Comparison of ENCODE assay signal across 9 cellular contexts in genomic region chr1:223556414-223557124, GRCh38.
A peak's percentile ranks its signal among the peaks of the same experiment; 100 is the strongest.
DNase-seq lines count a peak whose midpoint lies in the region; ATAC-seq, FAIRE-seq and TF ChIP-seq lines count a peak whose summit lies in the region.
"Had no signal": no experiment of that assay in that cellular context is flagged by ENCODE, and none has a peak within 500 bp of the region (broad histone marks: within the 10 kb centered on the region; RNA-seq: fewer than 3 reads in every experiment).

No MANE protein-coding gene starts in this region.

- H3K79me2 ChIP-seq in Loucy (ENCODE audit: insufficient read depth, low read length): no peaks in the 10 kb centered on the region

- H3K27ac Mint-ChIP-seq in HFFc6: no peak overlapping the region
- H3K27ac Mint-ChIP-seq in activated CD8-positive, alpha-beta T cell treated with anti-CD3 and anti-CD28 coated beads for 36 hours: no peak overlapping the region
- no peak overlapping the region for H3K27ac Mint-ChIP-seq in effector memory CD8-positive, alpha-beta T cell
- H3K27ac Mint-ChIP-seq: T-helper 1 cell treated with Interleukin-12 subunit alpha and Interleukin-12 subunit beta and Interleukin-4 antibody, amounts not matched to agents 30 μg/mL and 1 μg/mL, for 36 hours had no signal

- peak; percentile 33 for TF ChIP-seq CTCF in AG09319 (IDR thresholded peaks at IDR 0.05; ENCODE audit: low read depth, low read length)
- TF ChIP-seq CTCF in HFFc6 (IDR thresholded peaks at IDR 0.05): peak; percentile 76
- TF ChIP-seq CTCF in Loucy (conservative IDR thresholded peaks at IDR 0.05; ENCODE audit: low read length): peak; percentile 93
- peak; percentile 57 for TF ChIP-seq CTCF in activated CD8-positive, alpha-beta T cell treated with anti-CD3 and anti-CD28 coated beads for 36 hours (IDR thresholded peaks at IDR 0.05)

- no peaks in the 10 kb centered on the region for H3K9me2 ChIP-seq in Loucy (replicated peaks; ENCODE audit: low read depth, low read length)

- H3K9ac ChIP-seq in Loucy (ENCODE audit: low read depth, low read length, poor library complexity, severe bottlenecking): no peak overlapping the region

- H3K4me1 ChIP-seq in Loucy (ENCODE audit: insufficient read depth, low read length, poor library complexity, severe bottlenecking): no peaks in the 10 kb centered on the region

- DNase-seq in AG09319 (ENCODE audit: extremely low read depth, low read depth): no peak
- peak; percentile 46 for DNase-seq in GM12891 (ENCODE audit: insufficient read length, low spot score)
- DNase-seq in HFFc6: peak; percentile 4
- peak; percentile 75 for DNase-seq in activated CD8-positive, alpha-beta T cell treated with anti-CD3 and anti-CD28 coated beads for 36 hours
- DNase-seq in left colon: peak; percentile 32 to 74
- no peak for DNase-seq in effector memory CD8-positive, alpha-beta T cell
- DNase-seq in cardiac septum (ENCODE audit: low spot score): no peak

- no peaks in the 10 kb centered on the region for H3K9me3 ChIP-seq in Loucy (ENCODE audit: insufficient read depth, low read depth, low read length)

- no peak overlapping the region for H3K4me2 ChIP-seq in Loucy (ENCODE audit: low read depth, low read length, poor library complexity, severe bottlenecking)

- no peak overlapping the region for H3K4me3 Mint-ChIP-seq in HFFc6
- no peak overlapping the region for H3K4me3 Mint-ChIP-seq in activated CD8-positive, alpha-beta T cell treated with anti-CD3 and anti-CD28 coated beads for 36 hours
- no peak overlapping the region for H3K4me3 Mint-ChIP-seq in effector memory CD8-positive, alpha-beta T cell
- H3K4me3 Mint-ChIP-seq: T-helper 1 cell treated with Interleukin-12 subunit alpha and Interleukin-12 subunit beta and Interleukin-4 antibody, amounts not matched to agents 30 μg/mL and 1 μg/mL, for 36 hours had no signal

- no peak for TF ChIP-seq POLR2A in GM12891 (IDR thresholded peaks at IDR 0.05; ENCODE audit: low read depth, low read length)

- peak; percentile 76 for ATAC-seq in activated CD8-positive, alpha-beta T cell treated with anti-CD3 and anti-CD28 coated beads for 36 hours
- peak; percentile 95 for ATAC-seq in left colon
- ATAC-seq in effector memory CD8-positive, alpha-beta T cell (replicated peaks): no peak

- H3K36me3 Mint-ChIP-seq in HFFc6 (ENCODE audit: low read depth): no peaks in the 10 kb centered on the region
- no peaks in the 10 kb centered on the region for H3K36me3 Mint-ChIP-seq in activated CD8-positive, alpha-beta T cell treated with anti-CD3 and anti-CD28 coated beads for 36 hours (ENCODE audit: low read depth)
- no peaks in the 10 kb centered on the region for H3K36me3 Mint-ChIP-seq in effector memory CD8-positive, alpha-beta T cell (ENCODE audit: insufficient read depth)

- H3K9me3 Mint-ChIP-seq in HFFc6: no peaks in the 10 kb centered on the region
- no peaks in the 10 kb centered on the region for H3K9me3 Mint-ChIP-seq in activated CD8-positive, alpha-beta T cell treated with anti-CD3 and anti-CD28 coated beads for 36 hours
- H3K9me3 Mint-ChIP-seq in effector memory CD8-positive, alpha-beta T cell: no peaks in the 10 kb centered on the region
- H3K9me3 Mint-ChIP-seq: T-helper 1 cell treated with Interleukin-12 subunit alpha and Interleukin-12 subunit beta and Interleukin-4 antibody, amounts not matched to agents 30 μg/mL and 1 μg/mL, for 36 hours had no signal

- intact Hi-C loops in activated CD8-positive, alpha-beta T cell treated with anti-CD3 and anti-CD28 coated beads for 36 hours (cut with micrococcal nuclease): no loop called here
- intact Hi-C loops in left colon (cut with DNase I, micrococcal nuclease): no loop called here
- intact Hi-C loops in cardiac septum (cut with DNase I): no loop called here

- no peaks in the 10 kb centered on the region for H4K20me1 ChIP-seq in Loucy (ENCODE audit: insufficient read depth, low read length, poor library complexity, severe bottlenecking)

- H3K4me1 Mint-ChIP-seq in HFFc6 (ENCODE audit: low read depth): no peaks in the 10 kb centered on the region
- H3K4me1 Mint-ChIP-seq in activated CD8-positive, alpha-beta T cell treated with anti-CD3 and anti-CD28 coated beads for 36 hours (ENCODE audit: low read depth): no peaks in the 10 kb centered on the region
- no peaks in the 10 kb centered on the region for H3K4me1 Mint-ChIP-seq in effector memory CD8-positive, alpha-beta T cell (ENCODE audit: low read depth in 2 of 2)

- CTCF ChIA-PET in activated CD8-positive, alpha-beta T cell treated with anti-CD3 and anti-CD28 coated beads for 36 hours (lab: Charles Lee): interaction anchor here (0.7 to 2.8 kb wide), 27 partner anchors 9 to 312 kb away, joined by 3 to 25 read pairs (median 4); no protein-coding TSS in a partner anchor

- no peaks in the 10 kb centered on the region for H3K36me3 ChIP-seq in Loucy (ENCODE audit: insufficient read depth, low read length)

- POLR2A ChIA-PET in activated CD8-positive, alpha-beta T cell treated with anti-CD3 and anti-CD28 coated beads for 36 hours (lab: Charles Lee): no interaction called here

- FAIRE-seq in GM12891 (lab: Jason Lieb, UNC): no peak

- no peaks in the 10 kb centered on the region for H3F3A ChIP-seq in Loucy (ENCODE audit: low read depth)

- H3K27me3 ChIP-seq in Loucy (ENCODE audit: insufficient read depth, low read length, poor library complexity, severe bottlenecking): no peaks in the 10 kb centered on the region

- H3K27me3 Mint-ChIP-seq in HFFc6 (ENCODE audit: insufficient read depth): peaks cover 18% of the 10 kb centered on the region; the same call in 1 of the 2 replicates
- H3K27me3 Mint-ChIP-seq in activated CD8-positive, alpha-beta T cell treated with anti-CD3 and anti-CD28 coated beads for 36 hours: no peaks in the 10 kb centered on the region
- peaks cover 6 to 11% of the 10 kb centered on the region in 2 donors for H3K27me3 Mint-ChIP-seq in effector memory CD8-positive, alpha-beta T cell

- no peak overlapping the region for H2AFZ ChIP-seq in Loucy (ENCODE audit: low read length)

- H3K4me3 ChIP-seq in Loucy (ENCODE audit: low read length, poor library complexity, severe bottlenecking): no peak overlapping the region

TF ChIP-seq in GM12891, 5 proteins besides CTCF, POLR2A, EP300 and RAD21:
- TF ChIP-seq POU2F2 (IDR thresholded peaks at IDR 0.05; ENCODE audit: low read depth, low read length): no peak
- TF ChIP-seq PAX5 (IDR thresholded peaks at IDR 0.05; ENCODE audit: insufficient read depth, low read length, severe bottlenecking): no peak

Comparison
In these comparisons a context has a peak if more than half of its experiments do, and no peak if none do; other contexts are left out.
1. DNase-seq: peak in GM12891 (single experiment), HFFc6 (single experiment), activated CD8-positive, alpha-beta T cell treated with anti-CD3 and anti-CD28 coated beads for 36 hours (single experiment) and left colon (2 of 2); none in AG09319 (single experiment), effector memory CD8-positive, alpha-beta T cell (0 of 3) and cardiac septum (single experiment).
2. CTCF ChIP-seq: peak in every context shown above with its lines; median percentile 93 in Loucy; 76 in HFFc6; 57 in activated CD8-positive, alpha-beta T cell treated with anti-CD3 and anti-CD28 coated beads for 36 hours; 33 in AG09319.